19 cellular contexts compared by ENCODE assay signal in the genomic region with DNA sequence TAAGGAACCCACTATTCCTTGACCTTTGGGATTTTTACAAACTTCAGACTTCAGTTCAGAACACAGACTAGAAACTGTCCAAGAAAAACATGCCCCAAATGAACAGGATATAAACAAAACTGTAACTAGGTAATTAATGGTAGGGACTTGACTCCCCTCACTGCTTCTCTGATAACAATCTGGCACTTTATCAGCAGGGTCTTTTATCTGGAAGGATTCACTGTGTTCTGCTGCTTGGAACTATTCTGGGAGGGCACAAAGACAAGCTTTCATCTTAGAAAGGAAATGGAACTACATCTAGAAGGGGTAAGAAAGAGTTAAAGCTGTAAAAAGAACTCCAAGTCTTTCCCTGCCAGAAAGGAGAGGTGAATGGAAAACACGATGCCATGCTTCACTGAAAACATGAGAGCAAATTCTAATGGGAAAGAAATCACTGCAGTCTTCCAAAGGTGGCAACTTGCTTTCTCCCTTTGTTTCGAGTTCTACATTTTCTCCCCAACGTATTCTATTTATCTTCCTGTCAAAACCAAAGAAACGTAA.
DNase-seq lines count a peak whose midpoint lies in the region; ATAC-seq and TF ChIP-seq lines count a peak whose summit lies in the region.
"Had no signal": no experiment of that assay in that cellular context is flagged by ENCODE, and none has a peak within 500 bp of the region (broad histone marks: within the 10 kb centered on the region; RNA-seq: fewer than 3 reads in every experiment).

No MANE protein-coding gene starts in this region.

- intact Hi-C loops in left ventricle myocardium superior (cut with micrococcal nuclease) (loop anchor here (5.0 kb wide), 1 partner anchor 82 kb away; no protein-coding TSS in a partner anchor), cardiac septum (cut with DNase I) (no loop called here), prostate gland (cut with DNase I) (loop anchor here (5.0 kb wide), 2 partner anchors 48 to 67 kb away; no protein-coding TSS in a partner anchor), lower lobe of right lung (cut with DNase I) (no loop called here), mucosa of descending colon (cut with DNase I, micrococcal nuclease) (no loop called here)

- DNase-seq in left ventricle myocardium superior = no peak
- no peak for DNase-seq in cardiac septum (ENCODE audit: low spot score)
- DNase-seq in prostate gland (ENCODE audit: low spot score) = no peak
- no peak for DNase-seq in lower lobe of right lung
- DNase-seq in mucosa of descending colon = no peak
- no peak for DNase-seq in activated naive CD4-positive, alpha-beta T cell treated with anti-CD3 and anti-CD28 coated beads, Interleukin-2, amount 10 ng/mL, durations not matched to agents 7 days and 5 days
- DNase-seq in activated CD4-positive, alpha-beta T cell treated with anti-CD3 and anti-CD28 coated beads for 1 hour = no peak
- DNase-seq: CD8-positive, alpha-beta memory T cell; endodermal cell; left colon; NCI-H1436; posterior cingulate gyrus; stimulated activated CD4-positive, alpha-beta T cell treated with anti-CD3 and anti-CD28 coated beads, Interleukin-15, amount 100 ng/mL, for 24 hours; stimulated activated naive CD4-positive, alpha-beta T cell treated with Interleukin-2 at 50 U/mL for 16 hours had no signal

- H3K36me3 ChIP-seq in endocrine pancreas (ENCODE audit: control insufficient read depth, insufficient read depth, low read length) (no peaks in the 10 kb centered on the region), prostate gland (no peaks in the 10 kb centered on the region), lower lobe of right lung (no peaks in the 10 kb centered on the region), mucosa of descending colon (ENCODE audit: low read depth) (no peaks in the 10 kb centered on the region)

- H3K4me1 ChIP-seq in endocrine pancreas (ENCODE audit: control insufficient read depth, insufficient read depth, low read length) = no peaks in the 10 kb centered on the region
- peaks cover 14% of the 10 kb centered on the region for H3K4me1 ChIP-seq in prostate gland (replicated peaks)
- H3K4me1 ChIP-seq in lower lobe of right lung = peaks cover 7% of the 10 kb centered on the region
- no peaks in the 10 kb centered on the region for H3K4me1 ChIP-seq in mucosa of descending colon (ENCODE audit: low read depth)

- H3K9me3 Mint-ChIP-seq in activated naive CD4-positive, alpha-beta T cell treated with anti-CD3 and anti-CD28 coated beads, Interleukin-2, amount 10 ng/mL, durations not matched to agents 7 days and 5 days = no peaks in the 10 kb centered on the region
- H3K9me3 Mint-ChIP-seq: activated T-helper 2 cell treated with anti-CD3 and anti-CD28 coated beads, Interferon-gamma antibody, Interleukin-2, Interleukin-4, amounts not matched to agents 10 μg/mL and 5 μg/mL and 100 μg/mL, durations not matched to agents 14 hours and 24 hours and 36 hours; CD8-positive, alpha-beta memory T cell; central memory CD8-positive, alpha-beta T cell; endodermal cell; T-helper 2 cell treated with Interferon-gamma antibody and Interleukin-4, amounts not matched to agents 5 μg/mL and 100 μg/mL, for 36 hours had no signal

- H3K4me3 ChIP-seq in endocrine pancreas (ENCODE audit: control insufficient read depth, insufficient read depth, low read length) = peak overlapping the region; percentile 25
- H3K4me3 ChIP-seq in prostate gland = no peak overlapping the region
- H3K4me3 ChIP-seq in lower lobe of right lung = no peak overlapping the region
- H3K4me3 ChIP-seq in mucosa of descending colon = no peak overlapping the region

- peaks cover 21% of the 10 kb centered on the region for H3K36me3 Mint-ChIP-seq in activated naive CD4-positive, alpha-beta T cell treated with anti-CD3 and anti-CD28 coated beads, Interleukin-2, amount 10 ng/mL, durations not matched to agents 7 days and 5 days

- peak; percentile 16 for ATAC-seq in left ventricle myocardium superior
- no peak for ATAC-seq in lower lobe of right lung
- ATAC-seq in mucosa of descending colon = no peak
- ATAC-seq: activated CD4-positive, CD25-positive, alpha-beta regulatory T cell treated with anti-CD3 and anti-CD28 coated beads, Interleukin-2, amount 50 U/mL, for 24 hours; left colon had no signal

- CTCF ChIA-PET in activated naive CD4-positive, alpha-beta T cell treated with anti-CD3 and anti-CD28 coated beads, Interleukin-2, amount 10 ng/mL, durations not matched to agents 7 days and 5 days (lab: Charles Lee) = interaction anchor here (1.2 kb wide), 1 partner anchor 70 kb away, joined by 3 read pairs; no protein-coding TSS in a partner anchor

- H3K4me1 Mint-ChIP-seq in activated naive CD4-positive, alpha-beta T cell treated with anti-CD3 and anti-CD28 coated beads, Interleukin-2, amount 10 ng/mL, durations not matched to agents 7 days and 5 days = peaks cover 5% of the 10 kb centered on the region

- no peak for TF ChIP-seq POLR2A in prostate gland (IDR thresholded peaks at IDR 0.05)

- H3K27ac ChIP-seq in prostate gland (peak overlapping the region; percentile 63 to 65), lower lobe of right lung (no peak overlapping the region)

- TF ChIP-seq CTCF in prostate gland (IDR thresholded peaks at IDR 0.05) (no peak), lower lobe of right lung (IDR thresholded peaks at IDR 0.05) (no peak), mucosa of descending colon (IDR thresholded peaks at IDR 0.05) (no peak)

- H3K27me3 ChIP-seq in endocrine pancreas (ENCODE audit: control insufficient read depth, insufficient read depth, low read length) (no peaks in the 10 kb centered on the region), prostate gland (replicated peaks; ENCODE audit: insufficient read depth) (no peaks in the 10 kb centered on the region), lower lobe of right lung (ENCODE audit: low read depth) (no peaks in the 10 kb centered on the region)

- H3K9ac ChIP-seq in endocrine pancreas (ENCODE audit: control insufficient read depth, insufficient read depth, low read length) = no peak overlapping the region

- H3K4me3 Mint-ChIP-seq in activated naive CD4-positive, alpha-beta T cell treated with anti-CD3 and anti-CD28 coated beads, Interleukin-2, amount 10 ng/mL, durations not matched to agents 7 days and 5 days = no peak overlapping the region
- H3K4me3 Mint-ChIP-seq: CD8-positive, alpha-beta memory T cell; central memory CD8-positive, alpha-beta T cell; endodermal cell; T-helper 2 cell treated with Interferon-gamma antibody and Interleukin-4, amounts not matched to agents 5 μg/mL and 100 μg/mL, for 36 hours had no signal

- H3K9me3 ChIP-seq in endocrine pancreas (ENCODE audit: control insufficient read depth, low read length) = no peaks in the 10 kb centered on the region
- H3K9me3 ChIP-seq in prostate gland = no peaks in the 10 kb centered on the region
- H3K9me3 ChIP-seq in lower lobe of right lung = no peaks in the 10 kb centered on the region
- H3K9me3 ChIP-seq in mucosa of descending colon = no peaks in the 10 kb centered on the region

- H3K27ac Mint-ChIP-seq in activated naive CD4-positive, alpha-beta T cell treated with anti-CD3 and anti-CD28 coated beads, Interleukin-2, amount 10 ng/mL, durations not matched to agents 7 days and 5 days = no peak overlapping the region
- H3K27ac Mint-ChIP-seq: activated T-helper 2 cell treated with anti-CD3 and anti-CD28 coated beads, Interferon-gamma antibody, Interleukin-2, Interleukin-4, amounts not matched to agents 10 μg/mL and 5 μg/mL and 100 μg/mL, durations not matched to agents 14 hours and 24 hours and 36 hours; endodermal cell; T-helper 2 cell treated with Interferon-gamma antibody and Interleukin-4, amounts not matched to agents 5 μg/mL and 100 μg/mL, for 36 hours had no signal

- no peaks in the 10 kb centered on the region for H3K27me3 Mint-ChIP-seq in activated naive CD4-positive, alpha-beta T cell treated with anti-CD3 and anti-CD28 coated beads, Interleukin-2, amount 10 ng/mL, durations not matched to agents 7 days and 5 days
- H3K27me3 Mint-ChIP-seq: CD8-positive, alpha-beta memory T cell; central memory CD8-positive, alpha-beta T cell had no signal

- 18% methylated on average over 4 of the region's 4 CpGs for WGBS in prostate gland

Comparison
In these comparisons a context has a peak if more than half of its experiments do, and no peak if none do; other contexts are left out.
1. intact Hi-C loops: an anchor here in left ventricle myocardium superior (5.0 kb wide) and prostate gland (5.0 kb wide); none called in cardiac septum, lower lobe of right lung and mucosa of descending colon.